ENCODE assay signal across 8 cellular contexts in the genomic region with DNA sequence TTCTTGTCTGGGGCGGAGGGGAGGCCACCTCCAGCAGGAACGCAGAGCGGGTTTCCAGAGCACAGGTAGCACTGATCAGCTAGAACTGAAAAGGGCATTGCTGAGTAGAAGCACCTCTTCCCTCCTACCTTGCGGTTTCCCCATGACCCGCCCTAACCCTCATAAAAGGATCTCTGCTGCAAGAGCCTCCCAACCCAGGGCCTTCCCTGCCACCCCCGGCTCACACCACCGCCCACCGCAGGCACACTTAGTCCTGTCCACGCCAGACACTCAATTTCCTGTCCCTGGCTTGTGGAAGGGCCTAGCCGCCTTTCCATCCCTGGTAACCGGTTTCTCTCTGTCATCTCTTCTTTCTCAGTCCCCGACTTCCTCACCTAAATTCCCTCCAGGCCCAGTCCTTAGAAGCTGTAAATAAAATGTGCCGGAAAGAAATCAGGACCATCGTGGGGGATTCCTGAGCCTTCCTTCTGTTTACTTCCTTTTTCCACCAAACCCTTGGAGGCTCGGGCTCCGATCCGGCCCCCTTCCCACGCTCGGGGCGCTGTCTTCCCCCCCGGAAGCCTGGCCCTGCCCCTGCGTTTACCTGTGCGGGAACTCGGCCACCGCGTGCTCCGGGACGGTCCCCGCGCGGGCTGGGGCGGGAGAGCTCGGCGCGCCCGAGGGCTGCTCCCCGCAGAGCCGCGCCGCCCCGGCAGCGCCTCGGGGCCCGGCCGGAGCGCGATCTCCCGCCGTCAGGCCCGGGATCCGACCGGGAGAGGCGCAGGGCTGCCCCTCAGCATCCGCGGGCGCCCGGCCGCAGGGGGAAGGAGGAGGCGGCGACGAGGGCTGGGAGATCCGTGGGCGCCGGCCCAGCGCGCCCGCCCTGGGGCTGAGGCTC. TPM values are rescaled to one million over a fixed set of nuclear protein-coding genes. Genes with fewer than 3 reads are reported as not detected.
DNase-seq lines count a peak whose midpoint lies in the region; FAIRE-seq and TF ChIP-seq lines count a peak whose summit lies in the region.

No MANE protein-coding gene starts in this region.

- H3K4me1 Mint-ChIP-seq in HFFc6 (ENCODE audit: low read depth) (peaks cover 42% of the 10 kb centered on the region), neural crest cell (peaks cover 29% of the 10 kb centered on the region), type B pancreatic cell (ENCODE audit: unreplicated experiment) (peaks cover 20% of the 10 kb centered on the region)

- H3K27ac Mint-ChIP-seq in HFFc6, result peak overlapping the region; percentile 79
- H3K27ac Mint-ChIP-seq in neural crest cell (ENCODE audit: unreplicated experiment), result no peak overlapping the region
- H3K27ac Mint-ChIP-seq in type B pancreatic cell, result peak overlapping the region; percentile 87

- H3K36me3 Mint-ChIP-seq in HFFc6 (ENCODE audit: low read depth) (peaks cover 6% of the 10 kb centered on the region; the same call in 1 of the 2 replicates), neural crest cell (ENCODE audit: low read depth) (peaks cover 4% of the 10 kb centered on the region), type B pancreatic cell (peaks cover 7% of the 10 kb centered on the region)

- H3K4me3 Mint-ChIP-seq in HFFc6 (peak overlapping the region; percentile 94), neural crest cell (peak overlapping the region; percentile 95), type B pancreatic cell (peak overlapping the region; percentile 90)

- peak; percentile 71 for FAIRE-seq in GM12892 (lab: Jason Lieb, UNC)

- peak overlapping the region; percentile 68 to 83 for H3K4me3 ChIP-seq in esophagus (ENCODE audit: low read depth in 1 of 2, low read length in 2 of 2)

- peaks cover 5 to 19% of the 10 kb centered on the region in 2 donors for H3K4me1 ChIP-seq in esophagus (ENCODE audit: control insufficient read depth in 2 of 2, insufficient read depth in 2 of 2, low read length in 1 of 2)

- TF ChIP-seq CTCF in HFFc6 (IDR thresholded peaks at IDR 0.05), result no peak
- no peak for TF ChIP-seq CTCF in neural crest cell (conservative IDR thresholded peaks at IDR 0.05)
- TF ChIP-seq CTCF in type B pancreatic cell (conservative IDR thresholded peaks at IDR 0.05), result no peak

- DNase-seq in GM12892 (ENCODE audit: insufficient read length) (peak; percentile 65), HFFc6 (no peak), NCI-H146 treated with DMSO at 0.1 percent for 48 hours (lab: John Stamatoyannopoulos, UW; ENCODE audit: unreplicated experiment) (peak; percentile 19), activated T-cell treated with anti-CD3 and anti-CD28 coated beads for 1 hour (ENCODE audit: low read depth) (peak; percentile 31), neural crest cell (ENCODE audit: low read depth, low spot score) (peak; percentile 33), type B pancreatic cell (ENCODE audit: extremely low spot score, unreplicated experiment) (no peak), NCI-H446 (lab: John Stamatoyannopoulos, UW) (no peak)

- H3K9me3 Mint-ChIP-seq in HFFc6 (no peaks in the 10 kb centered on the region), neural crest cell (no peaks in the 10 kb centered on the region), type B pancreatic cell (no peaks in the 10 kb centered on the region)

- 4 to 6% methylated on average over 45 to 67 of the region's 67 CpGs for WGBS in esophagus, 2 donors

- TF ChIP-seq POLR2A in GM12892 (IDR thresholded peaks at IDR 0.05; ENCODE audit: low read depth, low read length), result no peak

- H3K9me3 ChIP-seq in esophagus (ENCODE audit: control insufficient read depth in 2 of 2, insufficient read depth in 1 of 2, low read depth in 1 of 2, low read length in 1 of 2), result no peaks in the 10 kb centered on the region

- H3K27me3 Mint-ChIP-seq in HFFc6 (ENCODE audit: insufficient read depth) (no peaks in the 10 kb centered on the region; the same call in none of the 2 replicates), neural crest cell (ENCODE audit: low read depth) (peaks cover 2% of the 10 kb centered on the region), type B pancreatic cell (peaks cover 14% of the 10 kb centered on the region)

- H3K27ac ChIP-seq in esophagus (ENCODE audit: low read depth in 2 of 2, low read length in 1 of 2), result peak overlapping the region; percentile 20 to 76

- peaks cover 0 to 13% of the 10 kb centered on the region in 2 donors for H3K36me3 ChIP-seq in esophagus (ENCODE audit: control insufficient read depth in 2 of 2, insufficient read depth in 2 of 2, low read length in 1 of 2)

- no peaks in the 10 kb centered on the region for H3K27me3 ChIP-seq in esophagus (ENCODE audit: control insufficient read depth in 1 of 2, insufficient read depth in 2 of 2, low read length in 2 of 2)

RNA-seq across cellular contexts. Expression of a gene that starts 0.7 kb away (rescaled TPM):
- polyA plus RNA-seq in GM12892 (2012; ENCODE audit: missing spikeins), result 82.3 TPM
- 10 to 100 TPM; 54.4 to 80.7 (median 72.0) TPM for total RNA-seq in HFFc6 (2021; fragmentation: NEBNext Ultra II Directional; extraction: Animal tissue kit (Norgen Biotek cat#: 25700))
- polyA plus RNA-seq in esophagus, result 10 to 100 TPM; 15.2 to 32.0 TPM
- 48.1 and 49.2 TPM in 2 replicates for total RNA-seq in neural crest cell
- 22.1 and 46.2 TPM in 2 replicates for total RNA-seq in type B pancreatic cell (ENCODE audit: low replicate concordance)

RNA-seq across cellular contexts. Expression of a gene that starts 52.4 kb away (rescaled TPM):
- polyA plus RNA-seq in GM12892 (2012; ENCODE audit: missing spikeins), result 3.0 TPM
- total RNA-seq in HFFc6 (2021; fragmentation: NEBNext Ultra II Directional; extraction: Animal tissue kit (Norgen Biotek cat#: 25700)), result 1 to 10 TPM; 2.8 to 3.9 (median 3.6) TPM
- 1 to 10 TPM; 1.4 TPM for polyA plus RNA-seq in esophagus
- 6.9 and 8.1 TPM in 2 replicates for total RNA-seq in neural crest cell
- total RNA-seq in type B pancreatic cell (ENCODE audit: low replicate concordance), result 7.5 and 9.1 TPM in 2 replicates

Comparison
In these comparisons a context has a peak if more than half of its experiments do, and no peak if none do; other contexts are left out.
1. DNase-seq: peak in GM12892 (single experiment), NCI-H146 treated with DMSO at 0.1 percent for 48 hours (single experiment), activated T-cell treated with anti-CD3 and anti-CD28 coated beads for 1 hour (single experiment) and neural crest cell (single experiment); none in HFFc6 (single experiment), type B pancreatic cell (single experiment) and NCI-H446 (0 of 2).
2. Peak in every context shown above with its lines, with median percentiles within 50 percentile points of each other: H3K4me3 Mint-ChIP-seq.